Comparison of ENCODE assay signal across 32 cellular contexts in genomic region chr2:5563411-5563810, GRCh38.
"Had no signal": no experiment of that assay in that cellular context is flagged by ENCODE, and none has a peak within 500 bp of the region (broad histone marks: within the 10 kb centered on the region; RNA-seq: fewer than 3 reads in every experiment).

No MANE protein-coding gene starts in this region.

- H3K9ac ChIP-seq: KMS-11 had no signal

- DNase-seq: Karpas-422, Kasumi-1, MG63, MM.1S, MV-4-11, NCI-H1048, NCI-H1092, NCI-H1092 treated with DMSO at 0.1 percent for 48 hours, NCI-H1105, NCI-H1105 treated with DMSO at 0.1 percent for 48 hours, NCI-H1417, NCI-H1417 treated with DMSO at 0.1 percent for 48 hours, NCI-H1436, NCI-H1436 treated with DMSO at 0.1 percent for 48 hours, NCI-H146, NCI-H1694, NCI-H1694 treated with DMSO at 0.1 percent for 48 hours, NCI-H187, NCI-H187 treated with DMSO at 0.1 percent for 48 hours, NCI-H1930, NCI-H2029, NCI-H2029 treated with DMSO at 0.1 percent for 48 hours, NCI-H2081, NCI-H2081 treated with DMSO at 0.1 percent for 48 hours, NCI-H2107, NCI-H2227 treated with DMSO at 0.1 percent for 48 hours, NCI-H226, NCI-H446, NCI-H446 treated with DMSO at 0.1 percent for 48 hours, NCI-H510A, NCI-H510A treated with DMSO at 0.1 percent for 48 hours had no signal

- H3K27me3 ChIP-seq: MG63 had no signal

- H3K27ac ChIP-seq: KMS-11 had no signal

- H3K4me2 ChIP-seq: KMS-11 had no signal

- H3K4me3 ChIP-seq: MG63 had no signal

- H3K36me3 ChIP-seq: MG63 had no signal

- H3K9me3 ChIP-seq: MG63 had no signal
